Comparison of ENCODE assay signal across 8 cellular contexts in genomic region chr1:61588736-61589381, GRCh38.
A peak's percentile ranks its signal among the peaks of the same experiment; 100 is the strongest.
DNase-seq lines count a peak whose midpoint lies in the region; ATAC-seq, FAIRE-seq and TF ChIP-seq lines count a peak whose summit lies in the region.

No MANE protein-coding gene starts in this region.

- TF ChIP-seq EP300 in ovary (IDR thresholded peaks at IDR 0.05): no peak

- peaks cover 5% of the 10 kb centered on the region for H3K27me3 ChIP-seq in NT2/D1 (ENCODE audit: insufficient read depth, insufficient read length)
- no peaks in the 10 kb centered on the region for H3K27me3 ChIP-seq in ovary

- DNase-seq in DMS 273 (lab: John Stamatoyannopoulos, UW; ENCODE audit: unreplicated experiment) (peak; percentile 88), HTR-8/SVneo (ENCODE audit: insufficient read length, low spot score) (peak; percentile 52), NT2/D1 (ENCODE audit: low read depth, low spot score) (peak; percentile 83), activated T-cell treated with anti-CD3 and anti-CD28 coated beads for 1 hour (ENCODE audit: low read depth) (peak; percentile 37), fibroblast of mammary gland (ENCODE audit: low read depth) (peak; percentile 62), ovary (peak in 4 of 5 donors; percentile 34 to 52 (median 44))

- H3K27ac ChIP-seq in ovary: no peak overlapping the region

- no peaks in the 10 kb centered on the region for H3K4me1 ChIP-seq in NT2/D1 (ENCODE audit: insufficient read depth, insufficient read length)
- no peaks in the 10 kb centered on the region for H3K4me1 ChIP-seq in ovary (ENCODE audit: insufficient read depth)

- no peak for TF ChIP-seq POLR2A in ovary (IDR thresholded peaks at IDR 0.05)

- H3K36me3 ChIP-seq in NT2/D1 (ENCODE audit: insufficient read depth, insufficient read length, low read length) (no peaks in the 10 kb centered on the region), ovary (no peaks in the 10 kb centered on the region)

- TF ChIP-seq CTCF in fibroblast of mammary gland (conservative IDR thresholded peaks at IDR 0.05; ENCODE audit: control insufficient read depth, insufficient read depth, low read depth, low read length) (peak; percentile 89), ovary (IDR thresholded peaks at IDR 0.05) (no peak)

- H3K4me3 ChIP-seq in NT2/D1 (ENCODE audit: insufficient read length, low read depth) (no peak overlapping the region), fibroblast of mammary gland (ENCODE audit: control insufficient read depth, low read depth, low read length) (no peak overlapping the region), ovary (no peak overlapping the region)

- intact Hi-C loops in ovary (cut with DNase I): no loop called here

- WGBS in ovary, 3 donors: 36 to 48% (median 47%) methylated on average over 6 of the region's 6 CpGs

- ATAC-seq in GM21447 (IDR thresholded peaks at IDR 0.05; ENCODE audit: unreplicated experiment) (peak; percentile 93), GM18517 (IDR thresholded peaks at IDR 0.05; ENCODE audit: unreplicated experiment) (no peak)

- no peak overlapping the region for H3K9ac ChIP-seq in NT2/D1 (ENCODE audit: insufficient read length, low read depth)

- no peak for FAIRE-seq in HTR-8/SVneo (lab: Jason Lieb, UNC)

- no peaks in the 10 kb centered on the region for H3K9me3 ChIP-seq in NT2/D1 (ENCODE audit: insufficient read depth, low read length)
- no peaks in the 10 kb centered on the region for H3K9me3 ChIP-seq in ovary

Comparison
In these comparisons a context has a peak if more than half of its experiments do, and no peak if none do; other contexts are left out.
1. DNase-seq: peak in every context shown above with its lines; median percentile 88 in DMS 273; 83 in NT2/D1; 62 in fibroblast of mammary gland; 52 in HTR-8/SVneo; 44 in ovary; 37 in activated T-cell treated with anti-CD3 and anti-CD28 coated beads for 1 hour.